10 cellular contexts compared by ENCODE assay signal in the genomic region with DNA sequence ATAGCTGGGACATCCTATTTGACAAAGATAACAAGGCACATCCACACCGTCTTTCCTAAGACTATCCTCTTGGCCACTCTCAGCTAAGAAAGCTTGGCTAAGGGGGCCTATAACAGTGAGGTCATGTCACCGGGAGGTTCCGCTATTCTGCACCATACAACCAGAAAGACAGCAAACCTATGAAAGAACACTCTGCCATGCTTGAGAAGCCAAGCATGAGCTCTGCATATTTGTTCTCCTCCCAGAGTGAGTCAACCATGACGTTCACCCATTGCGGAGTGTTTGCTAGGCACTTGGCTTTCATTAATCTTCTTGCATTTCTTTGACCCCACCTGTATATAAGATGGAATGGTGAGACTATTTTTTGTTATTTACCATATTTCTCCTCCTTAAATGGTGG.
DNase-seq lines count a peak whose midpoint lies in the region; ATAC-seq and TF ChIP-seq lines count a peak whose summit lies in the region.
"Had no signal": no experiment of that assay in that cellular context is flagged by ENCODE, and none has a peak within 500 bp of the region (broad histone marks: within the 10 kb centered on the region; RNA-seq: fewer than 3 reads in every experiment).

No MANE protein-coding gene starts in this region.

- TF ChIP-seq CTCF in GM06990 (IDR thresholded peaks at IDR 0.05; ENCODE audit: insufficient read depth, low read length, poor library complexity, severe bottlenecking), result no peak
- no peak for TF ChIP-seq CTCF in mesothelial cell of epicardium (IDR thresholded peaks at IDR 0.05; ENCODE audit: unreplicated experiment)

- peak; percentile 24 for DNase-seq in GM06990 (ENCODE audit: extremely low read depth, insufficient read length)
- DNase-seq in NCI-H774 (lab: John Stamatoyannopoulos, UW), result peak; percentile 12
- no peak for DNase-seq in mesothelial cell of epicardium (ENCODE audit: low spot score in 2 of 2, unreplicated experiment in 2 of 2)
- DNase-seq in anterior cingulate cortex (lab: John Stamatoyannopoulos, UW), result no peak
- DNase-seq in GM19238 (ENCODE audit: insufficient read length, low spot score), result no peak
- no peak for DNase-seq in hepatic stellate cell (ENCODE audit: low spot score)
- DNase-seq: head of caudate nucleus, Kasumi-1 had no signal

- no peak overlapping the region for H3K4me3 Mint-ChIP-seq in mesothelial cell of epicardium

- H3K4me3 ChIP-seq in GM06990 (replicated peaks; ENCODE audit: low read depth, low read length), result no peak overlapping the region

- no peaks in the 10 kb centered on the region for H3K27me3 Mint-ChIP-seq in mesothelial cell of epicardium (ENCODE audit: low read depth)

- H3K36me3 Mint-ChIP-seq in mesothelial cell of epicardium, result no peaks in the 10 kb centered on the region

- no peak overlapping the region for H3K27ac Mint-ChIP-seq in mesothelial cell of epicardium

- ATAC-seq in GM19467 (IDR thresholded peaks at IDR 0.05; ENCODE audit: unreplicated experiment), result peak; percentile 97
- ATAC-seq in HG03095 (IDR thresholded peaks at IDR 0.05; ENCODE audit: unreplicated experiment), result peak; percentile 88

- H3K4me1 Mint-ChIP-seq in mesothelial cell of epicardium, result peaks cover 6% of the 10 kb centered on the region

- H3K36me3 ChIP-seq in GM06990 (ENCODE audit: control insufficient read depth, insufficient read depth, low read length), result no peaks in the 10 kb centered on the region

- no peaks in the 10 kb centered on the region for H3K9me3 Mint-ChIP-seq in mesothelial cell of epicardium

- no peaks in the 10 kb centered on the region for H3K27me3 ChIP-seq in GM06990 (replicated peaks; ENCODE audit: control insufficient read depth, insufficient read depth, low read length)

Comparison
In these comparisons a context has a peak if more than half of its experiments do, and no peak if none do; other contexts are left out.
1. DNase-seq: peak in GM06990 (single experiment) and NCI-H774 (single experiment); none in mesothelial cell of epicardium (0 of 2), anterior cingulate cortex (0 of 58), GM19238 (single experiment) and hepatic stellate cell (single experiment).